ENCODE assay signal across 1 cellular context in the genomic region with DNA sequence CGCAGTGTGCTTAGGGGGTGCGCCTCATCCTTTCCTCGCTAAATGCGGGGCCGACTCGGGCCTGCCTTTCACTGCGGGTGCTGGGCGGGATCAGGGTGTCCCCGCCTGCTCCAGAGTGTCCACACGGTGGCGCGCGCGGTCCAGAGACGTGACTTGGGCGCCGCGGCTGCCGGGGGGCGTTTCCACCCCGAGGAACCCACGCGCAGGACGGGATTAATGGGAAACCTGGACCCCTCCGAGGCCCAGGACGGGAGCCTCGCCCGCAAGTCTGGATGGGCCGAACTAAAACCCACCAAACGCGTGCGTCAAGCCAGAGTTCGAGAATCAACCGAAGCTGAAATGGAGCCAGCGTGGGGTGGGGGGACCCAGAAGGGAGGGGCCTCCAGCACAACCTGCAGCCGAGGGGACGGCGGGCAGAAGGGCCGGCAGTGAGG.
A peak's percentile ranks its signal among the peaks of the same experiment; 100 is the strongest.
TF ChIP-seq lines count a peak whose summit lies in the region.

No MANE protein-coding gene starts in this region.

TF ChIP-seq in WTC11, 78 proteins besides CTCF, POLR2A, EP300 and RAD21 (continued from another document):
- TF ChIP-seq, protein P1, sequence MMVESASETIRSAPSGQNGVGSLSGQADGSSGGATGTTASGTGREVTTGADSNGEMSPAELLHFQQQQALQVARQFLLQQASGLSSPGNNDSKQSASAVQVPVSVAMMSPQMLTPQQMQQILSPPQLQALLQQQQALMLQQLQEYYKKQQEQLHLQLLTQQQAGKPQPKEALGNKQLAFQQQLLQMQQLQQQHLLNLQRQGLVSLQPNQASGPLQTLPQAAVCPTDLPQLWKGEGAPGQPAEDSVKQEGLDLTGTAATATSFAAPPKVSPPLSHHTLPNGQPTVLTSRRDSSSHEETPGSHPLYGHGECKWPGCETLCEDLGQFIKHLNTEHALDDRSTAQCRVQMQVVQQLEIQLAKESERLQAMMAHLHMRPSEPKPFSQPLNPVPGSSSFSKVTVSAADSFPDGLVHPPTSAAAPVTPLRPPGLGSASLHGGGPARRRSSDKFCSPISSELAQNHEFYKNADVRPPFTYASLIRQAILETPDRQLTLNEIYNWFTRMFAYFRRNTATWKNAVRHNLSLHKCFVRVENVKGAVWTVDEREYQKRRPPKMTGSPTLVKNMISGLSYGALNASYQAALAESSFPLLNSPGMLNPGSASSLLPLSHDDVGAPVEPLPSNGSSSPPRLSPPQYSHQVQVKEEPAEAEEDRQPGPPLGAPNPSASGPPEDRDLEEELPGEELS (CRISPR knock-in tag; IDR thresholded peaks at IDR 0.05) = 0 out of 2 replicates have a peak, but pooled peaks have one; percentile 33
- TF ChIP-seq ETV6 (CRISPR knock-in tag; IDR thresholded peaks at IDR 0.05) (peak; percentile 74), GABPB1 (CRISPR knock-in tag; IDR thresholded peaks at IDR 0.05) (peak; percentile 73), ESRRA (CRISPR knock-in tag; IDR thresholded peaks at IDR 0.05; ENCODE audit: borderline replicate concordance) (peak; percentile 66; the same call in 1 of the 2 replicates), SP1 (CRISPR knock-in tag; conservative IDR thresholded peaks at IDR 0.05) (0 out of 2 replicates have a peak, but pooled peaks have one; percentile 23), FOXK1 (CRISPR knock-in tag; IDR thresholded peaks at IDR 0.05) (0 out of 2 replicates have a peak, but pooled peaks have one; percentile 46)
- TF ChIP-seq, protein P2, sequence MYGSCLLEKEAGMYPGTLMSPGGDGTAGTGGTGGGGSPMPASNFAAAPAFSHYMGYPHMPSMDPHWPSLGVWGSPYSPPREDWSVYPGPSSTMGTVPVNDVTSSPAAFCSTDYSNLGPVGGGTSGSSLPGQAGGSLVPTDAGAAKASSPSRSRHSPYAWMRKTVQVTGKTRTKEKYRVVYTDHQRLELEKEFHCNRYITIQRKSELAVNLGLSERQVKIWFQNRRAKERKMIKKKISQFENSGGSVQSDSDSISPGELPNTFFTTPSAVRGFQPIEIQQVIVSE (CRISPR knock-in tag; IDR thresholded peaks at IDR 0.05; ENCODE audit: borderline replicate concordance) = no peak
- TF ChIP-seq, protein P3, sequence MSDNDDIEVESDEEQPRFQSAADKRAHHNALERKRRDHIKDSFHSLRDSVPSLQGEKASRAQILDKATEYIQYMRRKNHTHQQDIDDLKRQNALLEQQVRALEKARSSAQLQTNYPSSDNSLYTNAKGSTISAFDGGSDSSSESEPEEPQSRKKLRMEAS (CRISPR knock-in tag; IDR thresholded peaks at IDR 0.05) = peak; percentile 58; the same call in 1 of the 2 replicates
- TF ChIP-seq, protein P4, sequence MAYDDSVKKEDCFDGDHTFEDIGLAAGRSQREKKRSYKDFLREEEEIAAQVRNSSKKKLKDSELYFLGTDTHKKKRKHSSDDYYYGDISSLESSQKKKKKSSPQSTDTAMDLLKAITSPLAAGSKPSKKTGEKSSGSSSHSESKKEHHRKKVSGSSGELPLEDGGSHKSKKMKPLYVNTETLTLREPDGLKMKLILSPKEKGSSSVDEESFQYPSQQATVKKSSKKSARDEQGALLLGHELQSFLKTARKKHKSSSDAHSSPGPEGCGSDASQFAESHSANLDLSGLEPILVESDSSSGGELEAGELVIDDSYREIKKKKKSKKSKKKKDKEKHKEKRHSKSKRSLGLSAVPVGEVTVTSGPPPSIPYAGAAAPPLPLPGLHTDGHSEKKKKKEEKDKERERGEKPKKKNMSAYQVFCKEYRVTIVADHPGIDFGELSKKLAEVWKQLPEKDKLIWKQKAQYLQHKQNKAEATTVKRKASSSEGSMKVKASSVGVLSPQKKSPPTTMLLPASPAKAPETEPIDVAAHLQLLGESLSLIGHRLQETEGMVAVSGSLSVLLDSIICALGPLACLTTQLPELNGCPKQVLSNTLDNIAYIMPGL (CRISPR knock-in tag; IDR thresholded peaks at IDR 0.05) = peak; percentile 79; the same call in 1 of the 2 replicates
- TF ChIP-seq, protein P5, sequence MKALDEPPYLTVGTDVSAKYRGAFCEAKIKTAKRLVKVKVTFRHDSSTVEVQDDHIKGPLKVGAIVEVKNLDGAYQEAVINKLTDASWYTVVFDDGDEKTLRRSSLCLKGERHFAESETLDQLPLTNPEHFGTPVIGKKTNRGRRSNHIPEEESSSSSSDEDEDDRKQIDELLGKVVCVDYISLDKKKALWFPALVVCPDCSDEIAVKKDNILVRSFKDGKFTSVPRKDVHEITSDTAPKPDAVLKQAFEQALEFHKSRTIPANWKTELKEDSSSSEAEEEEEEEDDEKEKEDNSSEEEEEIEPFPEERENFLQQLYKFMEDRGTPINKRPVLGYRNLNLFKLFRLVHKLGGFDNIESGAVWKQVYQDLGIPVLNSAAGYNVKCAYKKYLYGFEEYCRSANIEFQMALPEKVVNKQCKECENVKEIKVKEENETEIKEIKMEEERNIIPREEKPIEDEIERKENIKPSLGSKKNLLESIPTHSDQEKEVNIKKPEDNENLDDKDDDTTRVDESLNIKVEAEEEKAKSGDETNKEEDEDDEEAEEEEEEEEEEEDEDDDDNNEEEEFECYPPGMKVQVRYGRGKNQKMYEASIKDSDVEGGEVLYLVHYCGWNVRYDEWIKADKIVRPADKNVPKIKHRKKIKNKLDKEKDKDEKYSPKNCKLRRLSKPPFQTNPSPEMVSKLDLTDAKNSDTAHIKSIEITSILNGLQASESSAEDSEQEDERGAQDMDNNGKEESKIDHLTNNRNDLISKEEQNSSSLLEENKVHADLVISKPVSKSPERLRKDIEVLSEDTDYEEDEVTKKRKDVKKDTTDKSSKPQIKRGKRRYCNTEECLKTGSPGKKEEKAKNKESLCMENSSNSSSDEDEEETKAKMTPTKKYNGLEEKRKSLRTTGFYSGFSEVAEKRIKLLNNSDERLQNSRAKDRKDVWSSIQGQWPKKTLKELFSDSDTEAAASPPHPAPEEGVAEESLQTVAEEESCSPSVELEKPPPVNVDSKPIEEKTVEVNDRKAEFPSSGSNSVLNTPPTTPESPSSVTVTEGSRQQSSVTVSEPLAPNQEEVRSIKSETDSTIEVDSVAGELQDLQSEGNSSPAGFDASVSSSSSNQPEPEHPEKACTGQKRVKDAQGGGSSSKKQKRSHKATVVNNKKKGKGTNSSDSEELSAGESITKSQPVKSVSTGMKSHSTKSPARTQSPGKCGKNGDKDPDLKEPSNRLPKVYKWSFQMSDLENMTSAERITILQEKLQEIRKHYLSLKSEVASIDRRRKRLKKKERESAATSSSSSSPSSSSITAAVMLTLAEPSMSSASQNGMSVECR (CRISPR knock-in tag; IDR thresholded peaks at IDR 0.05; ENCODE audit: borderline replicate concordance) = 0 out of 2 replicates have a peak, but pooled peaks have one; percentile 80
- TF ChIP-seq, protein P6, sequence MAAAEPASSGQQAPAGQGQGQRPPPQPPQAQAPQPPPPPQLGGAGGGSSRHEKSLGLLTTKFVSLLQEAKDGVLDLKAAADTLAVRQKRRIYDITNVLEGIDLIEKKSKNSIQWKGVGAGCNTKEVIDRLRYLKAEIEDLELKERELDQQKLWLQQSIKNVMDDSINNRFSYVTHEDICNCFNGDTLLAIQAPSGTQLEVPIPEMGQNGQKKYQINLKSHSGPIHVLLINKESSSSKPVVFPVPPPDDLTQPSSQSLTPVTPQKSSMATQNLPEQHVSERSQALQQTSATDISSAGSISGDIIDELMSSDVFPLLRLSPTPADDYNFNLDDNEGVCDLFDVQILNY (CRISPR knock-in tag; IDR thresholded peaks at IDR 0.05) = peak; percentile 53; the same call in 1 of the 2 replicates
- TF ChIP-seq, protein P7, sequence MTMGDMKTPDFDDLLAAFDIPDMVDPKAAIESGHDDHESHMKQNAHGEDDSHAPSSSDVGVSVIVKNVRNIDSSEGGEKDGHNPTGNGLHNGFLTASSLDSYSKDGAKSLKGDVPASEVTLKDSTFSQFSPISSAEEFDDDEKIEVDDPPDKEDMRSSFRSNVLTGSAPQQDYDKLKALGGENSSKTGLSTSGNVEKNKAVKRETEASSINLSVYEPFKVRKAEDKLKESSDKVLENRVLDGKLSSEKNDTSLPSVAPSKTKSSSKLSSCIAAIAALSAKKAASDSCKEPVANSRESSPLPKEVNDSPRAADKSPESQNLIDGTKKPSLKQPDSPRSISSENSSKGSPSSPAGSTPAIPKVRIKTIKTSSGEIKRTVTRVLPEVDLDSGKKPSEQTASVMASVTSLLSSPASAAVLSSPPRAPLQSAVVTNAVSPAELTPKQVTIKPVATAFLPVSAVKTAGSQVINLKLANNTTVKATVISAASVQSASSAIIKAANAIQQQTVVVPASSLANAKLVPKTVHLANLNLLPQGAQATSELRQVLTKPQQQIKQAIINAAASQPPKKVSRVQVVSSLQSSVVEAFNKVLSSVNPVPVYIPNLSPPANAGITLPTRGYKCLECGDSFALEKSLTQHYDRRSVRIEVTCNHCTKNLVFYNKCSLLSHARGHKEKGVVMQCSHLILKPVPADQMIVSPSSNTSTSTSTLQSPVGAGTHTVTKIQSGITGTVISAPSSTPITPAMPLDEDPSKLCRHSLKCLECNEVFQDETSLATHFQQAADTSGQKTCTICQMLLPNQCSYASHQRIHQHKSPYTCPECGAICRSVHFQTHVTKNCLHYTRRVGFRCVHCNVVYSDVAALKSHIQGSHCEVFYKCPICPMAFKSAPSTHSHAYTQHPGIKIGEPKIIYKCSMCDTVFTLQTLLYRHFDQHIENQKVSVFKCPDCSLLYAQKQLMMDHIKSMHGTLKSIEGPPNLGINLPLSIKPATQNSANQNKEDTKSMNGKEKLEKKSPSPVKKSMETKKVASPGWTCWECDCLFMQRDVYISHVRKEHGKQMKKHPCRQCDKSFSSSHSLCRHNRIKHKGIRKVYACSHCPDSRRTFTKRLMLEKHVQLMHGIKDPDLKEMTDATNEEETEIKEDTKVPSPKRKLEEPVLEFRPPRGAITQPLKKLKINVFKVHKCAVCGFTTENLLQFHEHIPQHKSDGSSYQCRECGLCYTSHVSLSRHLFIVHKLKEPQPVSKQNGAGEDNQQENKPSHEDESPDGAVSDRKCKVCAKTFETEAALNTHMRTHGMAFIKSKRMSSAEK (CRISPR knock-in tag; IDR thresholded peaks at IDR 0.05; ENCODE audit: borderline replicate concordance) = no peak
TF ChIP-seq in WTC11: peak in this region for 12.
